1 cellular context compared by ENCODE assay signal in genomic region chr9:122531157-122531556, GRCh38.
A peak's percentile ranks its signal among the peaks of the same experiment; 100 is the strongest.
TF ChIP-seq lines count a peak whose summit lies in the region.

No MANE protein-coding gene starts in this region.

TF ChIP-seq in K562, 482 proteins besides CTCF, POLR2A, EP300 and RAD21:
- TF ChIP-seq FOXK2 (conservative IDR thresholded peaks at IDR 0.05 in 1 of 2, IDR thresholded peaks at IDR 0.05 in 1 of 2; ENCODE audit: low read depth in 2 of 2): peak; percentile 60 to 76; a peak in 3 of 4 replicates
- peak in 1 of 2 experiments; percentile 60; a peak in 1 of 4 replicates for TF ChIP-seq FOXA3 (CRISPR knock-in tag; conservative IDR thresholded peaks at IDR 0.05 in 1 of 2, IDR thresholded peaks at IDR 0.05 in 1 of 2)
